ENCODE assay signal across 12 cellular contexts in the genomic region with DNA sequence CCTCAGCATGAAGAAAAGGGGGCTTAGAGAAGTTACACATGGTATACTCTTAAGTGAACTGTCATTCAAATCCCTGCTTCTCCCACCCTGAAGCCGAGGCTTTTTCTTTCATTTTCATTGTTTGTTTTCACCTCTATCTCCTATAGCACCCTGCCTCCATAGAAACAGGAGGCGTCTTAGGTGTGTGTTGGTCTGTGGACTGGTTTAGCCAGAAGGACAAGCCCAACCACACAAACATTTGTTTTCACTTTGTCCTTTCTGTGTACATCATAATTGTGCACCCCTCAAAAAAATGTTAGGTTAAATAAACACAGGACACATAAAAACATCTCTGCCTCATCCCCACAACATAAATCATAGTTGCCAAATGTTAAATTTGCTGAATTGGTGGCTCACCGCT.
A peak's percentile ranks its signal among the peaks of the same experiment; 100 is the strongest.
DNase-seq lines count a peak whose midpoint lies in the region; ATAC-seq and TF ChIP-seq lines count a peak whose summit lies in the region.
"Had no signal": no experiment of that assay in that cellular context is flagged by ENCODE, and none has a peak within 500 bp of the region (broad histone marks: within the 10 kb centered on the region; RNA-seq: fewer than 3 reads in every experiment).

No MANE protein-coding gene starts in this region.

- no peak overlapping the region for H3K4me3 Mint-ChIP-seq in activated T-cell treated with anti-CD3 and anti-CD28 coated beads, Interleukin-2, amount 50 U/mL, for 4 hours
- no peak overlapping the region for H3K4me3 Mint-ChIP-seq in stimulated activated memory B cell treated with anti-CD40 and anti-IgM and Interleukin-4, amounts not matched to agents 10 μg/mL and 1 μg/mL and 100 μg/mL, for 72 hours
- H3K4me3 Mint-ChIP-seq: activated CD8-positive, alpha-beta memory T cell treated with anti-CD3 and anti-CD28 coated beads, Interleukin-2, amount 10 ng/mL, durations not matched to agents 7 days and 5 days had no signal

- no peaks in the 10 kb centered on the region for H3K9me3 Mint-ChIP-seq in activated T-cell treated with anti-CD3 and anti-CD28 coated beads, Interleukin-2, amount 50 U/mL, for 4 hours
- H3K9me3 Mint-ChIP-seq in stimulated activated memory B cell treated with anti-CD40 and anti-IgM and Interleukin-4, amounts not matched to agents 10 μg/mL and 1 μg/mL and 100 μg/mL, for 72 hours = no peaks in the 10 kb centered on the region

- TF ChIP-seq CTCF in C4-2B (conservative IDR thresholded peaks at IDR 0.05) = no peak

- no peak overlapping the region for H3K27ac Mint-ChIP-seq in stimulated activated memory B cell treated with anti-CD40 and anti-IgM and Interleukin-4, amounts not matched to agents 10 μg/mL and 1 μg/mL and 100 μg/mL, for 72 hours
- H3K27ac Mint-ChIP-seq: activated CD8-positive, alpha-beta memory T cell treated with anti-CD3 and anti-CD28 coated beads, Interleukin-2, amount 10 ng/mL, durations not matched to agents 7 days and 5 days had no signal

- H3K27ac ChIP-seq in C4-2B (peak overlapping the region; percentile 38; the same call in 1 of the 2 replicates), GM23248 (no peak overlapping the region)
- H3K27ac ChIP-seq: colonic mucosa had no signal

- peak overlapping the region; percentile 51; the same call in 1 of the 2 replicates for H3K4me3 ChIP-seq in GM23248
- H3K4me3 ChIP-seq: colonic mucosa had no signal

- H3K27me3 ChIP-seq in GM23248 (replicated peaks; ENCODE audit: insufficient read depth) = no peaks in the 10 kb centered on the region; the same call in 1 of the 2 replicates
- H3K27me3 ChIP-seq: colonic mucosa had no signal

- no peaks in the 10 kb centered on the region for H3F3A ChIP-seq in GM23248 (ENCODE audit: insufficient read depth)

- H3K4me2 ChIP-seq in GM23248 (ENCODE audit: unreplicated experiment) = peak overlapping the region; percentile 55

- H2AFZ ChIP-seq in GM23248 = peak overlapping the region; percentile 76; the same call in 1 of the 2 replicates

- no peak for ATAC-seq in activated T-cell treated with anti-CD3 and anti-CD28 coated beads, Interleukin-2, amount 50 U/mL, for 4 hours
- ATAC-seq in stimulated activated memory B cell treated with anti-CD40 and anti-IgM and Interleukin-4, amounts not matched to agents 10 μg/mL and 1 μg/mL and 100 μg/mL, for 72 hours = no peak
- ATAC-seq: activated CD8-positive, alpha-beta memory T cell treated with anti-CD3 and anti-CD28 coated beads, Interleukin-2, amount 10 ng/mL, durations not matched to agents 7 days and 5 days had no signal

- no peaks in the 10 kb centered on the region for H3K79me2 ChIP-seq in GM23248 (ENCODE audit: insufficient read depth)

- H3K36me3 Mint-ChIP-seq in activated T-cell treated with anti-CD3 and anti-CD28 coated beads, Interleukin-2, amount 50 U/mL, for 4 hours (ENCODE audit: insufficient read depth) = no peaks in the 10 kb centered on the region
- no peaks in the 10 kb centered on the region for H3K36me3 Mint-ChIP-seq in stimulated activated memory B cell treated with anti-CD40 and anti-IgM and Interleukin-4, amounts not matched to agents 10 μg/mL and 1 μg/mL and 100 μg/mL, for 72 hours
- H3K36me3 Mint-ChIP-seq: activated CD8-positive, alpha-beta memory T cell treated with anti-CD3 and anti-CD28 coated beads, Interleukin-2, amount 10 ng/mL, durations not matched to agents 7 days and 5 days had no signal

- in situ Hi-C loops in GM23248 (cut with MboI) = no loop called here

- H3K36me3 ChIP-seq in GM23248 (ENCODE audit: low read depth) = no peaks in the 10 kb centered on the region
- H3K36me3 ChIP-seq: colonic mucosa had no signal

- H3K4me1 ChIP-seq in GM23248 (ENCODE audit: insufficient read depth) = no peaks in the 10 kb centered on the region
- H3K4me1 ChIP-seq: colonic mucosa had no signal

- no peaks in the 10 kb centered on the region for H3K9me3 ChIP-seq in GM23248 (ENCODE audit: low read depth)
- H3K9me3 ChIP-seq: colonic mucosa had no signal

- DNase-seq in GM23248 (no peak), OCI-M1 (lab: John Stamatoyannopoulos, UW) (peak; percentile 27), glomerular visceral epithelial cell (ENCODE audit: extremely low spot score) (peak; percentile 3), hypothalamus (lab: John Stamatoyannopoulos, UW) (no peak)
- DNase-seq in activated T-cell treated with anti-CD3 and anti-CD28 coated beads, Interleukin-2, amount 50 U/mL, for 4 hours = no peak
- DNase-seq in activated CD4-positive, alpha-beta T cell treated with anti-CD3 and anti-CD28 coated beads, Interleukin-2, amount 50 U/mL, for 4 hours = no peak
- DNase-seq: activated CD8-positive, alpha-beta memory T cell treated with anti-CD3 and anti-CD28 coated beads, Interleukin-2, amount 10 ng/mL, durations not matched to agents 7 days and 5 days; colonic mucosa; left cardiac atrium; SHP77 treated with DMSO at 0.1 percent for 48 hours had no signal

- H3K4me1 Mint-ChIP-seq in activated T-cell treated with anti-CD3 and anti-CD28 coated beads, Interleukin-2, amount 50 U/mL, for 4 hours (ENCODE audit: low read depth) = no peaks in the 10 kb centered on the region
- no peaks in the 10 kb centered on the region for H3K4me1 Mint-ChIP-seq in stimulated activated memory B cell treated with anti-CD40 and anti-IgM and Interleukin-4, amounts not matched to agents 10 μg/mL and 1 μg/mL and 100 μg/mL, for 72 hours
- H3K4me1 Mint-ChIP-seq: activated CD8-positive, alpha-beta memory T cell treated with anti-CD3 and anti-CD28 coated beads, Interleukin-2, amount 10 ng/mL, durations not matched to agents 7 days and 5 days had no signal

- H3K9ac ChIP-seq in GM23248 = no peak overlapping the region

- 39 to 40% methylated on average over 3 of the region's 3 CpGs for WGBS in GM23248 (ENCODE audit: low coverage in 1 of 2, low lambda C conversion rate in 2 of 2, missing lambda C conversion rate in 2 of 2), 2 experiments

- no peaks in the 10 kb centered on the region for H4K20me1 ChIP-seq in GM23248 (ENCODE audit: insufficient read depth)

- H3K27me3 Mint-ChIP-seq in activated T-cell treated with anti-CD3 and anti-CD28 coated beads, Interleukin-2, amount 50 U/mL, for 4 hours (ENCODE audit: low read depth) = no peaks in the 10 kb centered on the region
- H3K27me3 Mint-ChIP-seq in stimulated activated memory B cell treated with anti-CD40 and anti-IgM and Interleukin-4, amounts not matched to agents 10 μg/mL and 1 μg/mL and 100 μg/mL, for 72 hours = peaks cover 15% of the 10 kb centered on the region
- H3K27me3 Mint-ChIP-seq: activated CD8-positive, alpha-beta memory T cell treated with anti-CD3 and anti-CD28 coated beads, Interleukin-2, amount 10 ng/mL, durations not matched to agents 7 days and 5 days had no signal

- H3K9me2 ChIP-seq in GM23248 (ENCODE audit: insufficient read depth) = no peaks in the 10 kb centered on the region

Comparison
In these comparisons a context has a peak if more than half of its experiments do, and no peak if none do; other contexts are left out.
1. DNase-seq: peak in OCI-M1 (single experiment) and glomerular visceral epithelial cell (single experiment); none in GM23248 (single experiment), activated T-cell treated with anti-CD3 and anti-CD28 coated beads, Interleukin-2, amount 50 U/mL, for 4 hours (single experiment), activated CD4-positive, alpha-beta T cell treated with anti-CD3 and anti-CD28 coated beads, Interleukin-2, amount 50 U/mL, for 4 hours (0 of 2) and hypothalamus (0 of 51).